Comparison of ENCODE assay signal across 1 cellular context in genomic region chr5:10549123-10549514, GRCh38.
TF ChIP-seq lines count a peak whose summit lies in the region.

No MANE protein-coding gene starts in this region.

TF ChIP-seq in HepG2, 621 proteins besides CTCF, POLR2A, EP300 and RAD21:
- TF ChIP-seq MNT (IDR thresholded peaks at IDR 0.05), result peak; percentile 56; the same call in 1 of the 2 replicates
TF ChIP-seq in HepG2: peak in this region for 1; not testable (repeated sequence) for 620.
